19 cellular contexts compared by ENCODE assay signal in the genomic region with DNA sequence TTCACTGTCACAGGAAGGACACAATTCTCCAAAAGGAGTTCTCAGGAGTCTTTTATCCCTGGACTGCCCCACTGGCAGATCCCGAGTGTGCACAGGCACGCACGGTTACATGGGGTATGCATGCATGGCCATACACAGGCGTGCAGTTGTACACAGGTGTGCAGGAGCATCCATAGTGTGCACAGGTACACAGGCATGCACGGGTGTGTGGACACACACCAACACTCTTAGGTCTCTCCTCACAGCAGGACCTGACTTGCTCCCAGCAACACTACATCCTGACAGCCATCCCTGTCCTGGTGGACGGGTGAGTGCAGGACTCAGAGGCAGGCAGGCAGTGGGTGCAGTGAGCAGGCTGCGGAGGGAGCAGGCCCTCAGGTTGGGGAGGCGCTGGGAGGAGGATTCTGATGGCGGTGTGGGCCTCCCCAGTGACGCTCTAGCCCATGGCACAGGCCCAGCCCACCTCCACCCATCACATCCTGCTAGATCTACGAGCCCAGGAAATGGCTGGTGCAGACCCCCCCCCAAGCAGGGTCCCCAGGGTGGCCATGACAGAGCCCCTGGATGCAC. TPM values are rescaled to one million over a fixed set of nuclear protein-coding genes. Genes with fewer than 3 reads are reported as not detected.
DNase-seq lines count a peak whose midpoint lies in the region; ATAC-seq and TF ChIP-seq lines count a peak whose summit lies in the region.
"Had no signal": no experiment of that assay in that cellular context is flagged by ENCODE, and none has a peak within 500 bp of the region (broad histone marks: within the 10 kb centered on the region; RNA-seq: fewer than 3 reads in every experiment).

No MANE protein-coding gene starts in this region.

- H3K9me3 ChIP-seq in Peyer's patch (no peaks in the 10 kb centered on the region), right cardiac atrium (ENCODE audit: control insufficient read depth, low read length) (no peaks in the 10 kb centered on the region), ascending aorta (peaks cover 12% of the 10 kb centered on the region in 2 donors)

- intact Hi-C loops in right cardiac atrium (cut with DNase I) (no loop called here), sciatic nerve (cut with DNase I) (no loop called here), ascending aorta (cut with DNase I) (no loop called here)

- no peak overlapping the region for H3K27ac ChIP-seq in Peyer's patch
- no peak overlapping the region for H3K27ac ChIP-seq in right cardiac atrium (ENCODE audit: low read length)
- H3K27ac ChIP-seq in ascending aorta: no peak overlapping the region
- H3K27ac ChIP-seq: dorsolateral prefrontal cortex, esophagus squamous epithelium, skin epidermis, transverse colon had no signal

- H3K36me3 ChIP-seq in Peyer's patch: peaks cover 0 to 17% (median 0%) of the 10 kb centered on the region in 3 donors
- peaks cover 29 to 39% of the 10 kb centered on the region in 2 donors for H3K36me3 ChIP-seq in ascending aorta
- H3K36me3 ChIP-seq: transverse colon had no signal

- TF ChIP-seq POLR2A in Peyer's patch (IDR thresholded peaks at IDR 0.05): no peak

- H3K4me1 ChIP-seq in Peyer's patch (no peaks in the 10 kb centered on the region), right cardiac atrium (ENCODE audit: control insufficient read depth, insufficient read depth, low read length) (no peaks in the 10 kb centered on the region), ascending aorta (no peaks in the 10 kb centered on the region)

- peak in 1 of 2 donors; percentile 2 for ATAC-seq in right cardiac atrium
- ATAC-seq in sciatic nerve: no peak

- no peak for TF ChIP-seq CTCF in Peyer's patch (IDR thresholded peaks at IDR 0.05)
- no peak for TF ChIP-seq CTCF in ascending aorta (IDR thresholded peaks at IDR 0.05)

- DNase-seq in NCI-H748 (lab: John Stamatoyannopoulos, UW; ENCODE audit: unreplicated experiment) (peak; percentile 21), NCI-H748 treated with DMSO at 0.1 percent for 48 hours (lab: John Stamatoyannopoulos, UW) (no peak), Peyer's patch (peak in 2 of 3 donors; percentile 40), right cardiac atrium (peak; percentile 12 to 55 (median 19)), sciatic nerve (ENCODE audit: low spot score) (peak; percentile 48), ascending aorta (ENCODE audit: low spot score in 2 of 2) (no peak), DMS 273 (lab: John Stamatoyannopoulos, UW; ENCODE audit: unreplicated experiment) (no peak), NCI-H446 treated with DMSO at 0.1 percent for 48 hours (lab: John Stamatoyannopoulos, UW) (no peak)
- DNase-seq: activated B cell treated with CpG ODN at 0.5 μM for 24 hours; activated gamma-delta T cell treated with Interleukin-2 at 50 U/mL for 16 hours; CD4-positive, CD25-positive, alpha-beta regulatory T cell; esophagus squamous epithelium; IMR-90; NCI-H524 treated with DMSO at 0.1 percent for 48 hours; occipital lobe; OCI-M1 had no signal

- H3K27me3 ChIP-seq in Peyer's patch (no peaks in the 10 kb centered on the region), right cardiac atrium (ENCODE audit: control insufficient read depth, insufficient read depth) (no peaks in the 10 kb centered on the region), ascending aorta (no peaks in the 10 kb centered on the region)
- H3K27me3 ChIP-seq: dorsolateral prefrontal cortex, esophagus squamous epithelium, transverse colon had no signal

- WGBS in right cardiac atrium: 85% methylated on average over 11 of the region's 11 CpGs

- H3K4me3 ChIP-seq in Peyer's patch (no peak overlapping the region), right cardiac atrium (ENCODE audit: low read length) (no peak overlapping the region), ascending aorta (no peak overlapping the region)
- H3K4me3 ChIP-seq: dorsolateral prefrontal cortex, esophagus squamous epithelium, skin epidermis, transverse colon had no signal

RNA-seq across cellular contexts. Expression of a gene that starts 28.4 kb away (rescaled TPM):
- total RNA-seq in Peyer's patch (10 to 100 TPM; 10.7 to 70.8 (median 30.5) TPM), right cardiac atrium (1 to 10 TPM; 2.3 to 5.0 (median 3.8) TPM), sciatic nerve (10.2 TPM), ascending aorta (8.4 TPM)
- polyA plus RNA-seq in right cardiac atrium: 3.9 TPM

Comparison
In these comparisons a context has a peak if more than half of its experiments do, and no peak if none do; other contexts are left out.
1. DNase-seq: peak in NCI-H748 (single experiment), Peyer's patch (2 of 3), right cardiac atrium (3 of 3) and sciatic nerve (single experiment); none in NCI-H748 treated with DMSO at 0.1 percent for 48 hours (single experiment), ascending aorta (0 of 2), DMS 273 (single experiment) and NCI-H446 treated with DMSO at 0.1 percent for 48 hours (single experiment).